In the genomic region with DNA sequence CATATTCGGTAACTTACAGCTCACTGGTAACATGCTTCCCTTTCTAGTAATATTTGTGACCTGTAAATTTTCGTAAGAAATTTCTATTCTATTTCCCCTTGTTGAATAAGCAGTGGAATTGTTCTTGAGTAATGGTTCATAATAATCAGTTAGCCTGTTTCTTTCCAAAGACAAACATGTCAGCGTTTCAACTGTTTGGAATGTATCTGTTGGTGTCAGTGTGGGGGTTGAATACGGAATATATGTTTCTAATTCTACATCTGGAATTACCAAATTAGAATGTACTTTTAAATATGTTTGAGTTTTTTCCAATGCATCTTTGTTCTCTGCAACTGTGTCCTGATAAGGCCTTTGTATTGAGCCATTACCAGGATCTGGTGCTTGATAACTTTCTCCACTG, we compare ENCODE assay signal across 16 cellular contexts. TPM values are rescaled to one million over a fixed set of nuclear protein-coding genes. Genes with fewer than 3 reads are reported as not detected.
A peak's percentile ranks its signal among the peaks of the same experiment; 100 is the strongest.
DNase-seq lines count a peak whose midpoint lies in the region; ATAC-seq and TF ChIP-seq lines count a peak whose summit lies in the region.
"Had no signal": no experiment of that assay in that cellular context is flagged by ENCODE, and none has a peak within 500 bp of the region (broad histone marks: within the 10 kb centered on the region; RNA-seq: fewer than 3 reads in every experiment).

No MANE protein-coding gene starts in this region.

- peaks cover 2% of the 10 kb centered on the region for H3K36me3 Mint-ChIP-seq in activated naive CD8-positive, alpha-beta T cell treated with anti-CD3 and anti-CD28 coated beads, Interleukin-2, amount 50 U/mL, for 24 hours (ENCODE audit: low read depth)
- H3K36me3 Mint-ChIP-seq in activated naive CD8-positive, alpha-beta T cell treated with anti-CD3 and anti-CD28 coated beads for 36 hours = peaks cover 9% of the 10 kb centered on the region

- TF ChIP-seq CTCF in lower lobe of right lung (IDR thresholded peaks at IDR 0.05) = no peak
- TF ChIP-seq CTCF in upper lobe of left lung (IDR thresholded peaks at IDR 0.05) = no peak
- no peak for TF ChIP-seq CTCF in right atrium auricular region (IDR thresholded peaks at IDR 0.05)

- intact Hi-C loops in lower lobe of right lung (cut with DNase I) (no loop called here), right cardiac atrium (cut with DNase I) (loop anchor here in 3 of 4 donors (5.0 to 10.0 kb wide), 3 partner anchors 191 to 264 kb away; partner anchors contain the start of gene NAP1L1 (in 2 of the 3))

- H3K9me3 ChIP-seq in lower lobe of right lung (no peaks in the 10 kb centered on the region), upper lobe of left lung (no peaks in the 10 kb centered on the region), right atrium auricular region (no peaks in the 10 kb centered on the region), right cardiac atrium (ENCODE audit: control insufficient read depth, low read length) (no peaks in the 10 kb centered on the region)
- H3K9me3 ChIP-seq: body of pancreas, mucosa of descending colon had no signal

- no peaks in the 10 kb centered on the region for H3K27me3 Mint-ChIP-seq in activated naive CD8-positive, alpha-beta T cell treated with anti-CD3 and anti-CD28 coated beads, Interleukin-2, amount 50 U/mL, for 24 hours
- no peaks in the 10 kb centered on the region for H3K27me3 Mint-ChIP-seq in activated naive CD8-positive, alpha-beta T cell treated with anti-CD3 and anti-CD28 coated beads for 36 hours

- DNase-seq in activated naive CD8-positive, alpha-beta T cell treated with anti-CD3 and anti-CD28 coated beads, Interleukin-2, amount 50 U/mL, for 24 hours = no peak
- no peak for DNase-seq in activated naive CD8-positive, alpha-beta T cell treated with anti-CD3 and anti-CD28 coated beads for 36 hours
- DNase-seq in lower lobe of right lung (no peak), upper lobe of left lung (no peak), right atrium auricular region (ENCODE audit: low spot score) (no peak), right cardiac atrium (no peak)
- DNase-seq: activated gamma-delta T cell; body of pancreas; effector CD8-positive, alpha-beta T cell; islet precursor cell; mucosa of descending colon; NCI-H187 treated with DMSO at 0.1 percent for 48 hours; NCI-H69; SW 1271 had no signal

- TF ChIP-seq POLR2A in upper lobe of left lung (IDR thresholded peaks at IDR 0.05) = no peak

- H3K4me1 Mint-ChIP-seq in activated naive CD8-positive, alpha-beta T cell treated with anti-CD3 and anti-CD28 coated beads, Interleukin-2, amount 50 U/mL, for 24 hours = peaks cover 36% of the 10 kb centered on the region
- peaks cover 21% of the 10 kb centered on the region for H3K4me1 Mint-ChIP-seq in activated naive CD8-positive, alpha-beta T cell treated with anti-CD3 and anti-CD28 coated beads for 36 hours

- no peak for TF ChIP-seq EP300 in upper lobe of left lung (IDR thresholded peaks at IDR 0.05)

- no peak for ATAC-seq in activated naive CD8-positive, alpha-beta T cell treated with anti-CD3 and anti-CD28 coated beads, Interleukin-2, amount 50 U/mL, for 24 hours
- ATAC-seq in lower lobe of right lung (no peak), upper lobe of left lung (ENCODE audit: low FRiP score in 2 of 2) (no peak), HG02678 (IDR thresholded peaks at IDR 0.05; ENCODE audit: unreplicated experiment) (no peak), right cardiac atrium (no peak)
- ATAC-seq: body of pancreas, mucosa of descending colon had no signal

- 81 to 85% methylated on average over 4 of the region's 4 CpGs for WGBS in upper lobe of left lung, 2 donors
- WGBS in right cardiac atrium = 80% methylated on average over 4 of the region's 4 CpGs

- no peak overlapping the region for H3K4me3 Mint-ChIP-seq in activated naive CD8-positive, alpha-beta T cell treated with anti-CD3 and anti-CD28 coated beads, Interleukin-2, amount 50 U/mL, for 24 hours
- no peak overlapping the region for H3K4me3 Mint-ChIP-seq in activated naive CD8-positive, alpha-beta T cell treated with anti-CD3 and anti-CD28 coated beads for 36 hours

- H3K4me3 ChIP-seq in lower lobe of right lung (no peak overlapping the region), upper lobe of left lung (no peak overlapping the region), right atrium auricular region (no peak overlapping the region), right cardiac atrium (ENCODE audit: low read length) (no peak overlapping the region)
- H3K4me3 ChIP-seq: body of pancreas, mucosa of descending colon had no signal

- H3K27me3 ChIP-seq in lower lobe of right lung (ENCODE audit: low read depth) (no peaks in the 10 kb centered on the region), upper lobe of left lung (no peaks in the 10 kb centered on the region), right atrium auricular region (no peaks in the 10 kb centered on the region), right cardiac atrium (ENCODE audit: control insufficient read depth, insufficient read depth) (no peaks in the 10 kb centered on the region)
- H3K27me3 ChIP-seq: body of pancreas had no signal

- H3K36me3 ChIP-seq in lower lobe of right lung = no peaks in the 10 kb centered on the region
- H3K36me3 ChIP-seq in upper lobe of left lung = no peaks in the 10 kb centered on the region
- H3K36me3 ChIP-seq in right atrium auricular region = no peaks in the 10 kb centered on the region

- H3K9me3 Mint-ChIP-seq in activated naive CD8-positive, alpha-beta T cell treated with anti-CD3 and anti-CD28 coated beads, Interleukin-2, amount 50 U/mL, for 24 hours = no peaks in the 10 kb centered on the region
- no peaks in the 10 kb centered on the region for H3K9me3 Mint-ChIP-seq in activated naive CD8-positive, alpha-beta T cell treated with anti-CD3 and anti-CD28 coated beads for 36 hours

- H3K4me1 ChIP-seq in lower lobe of right lung (peaks cover 23% of the 10 kb centered on the region), upper lobe of left lung (peaks cover 11 to 32% (median 23%) of the 10 kb centered on the region in 4 donors), right atrium auricular region (peaks cover 0 to 39% of the 10 kb centered on the region in 2 donors), right cardiac atrium (ENCODE audit: control insufficient read depth, insufficient read depth, low read length) (peaks cover 5% of the 10 kb centered on the region)

- H3K27ac ChIP-seq in cingulate gyrus (ENCODE audit: low read depth, low read length) (peak overlapping the region; percentile 13), lower lobe of right lung (peak overlapping the region; percentile 92), upper lobe of left lung (peak overlapping the region in 3 of 4 donors; percentile 2 to 92 (median 32)), right atrium auricular region (peak overlapping the region in 1 of 2 donors; percentile 28), right cardiac atrium (ENCODE audit: low read length) (no peak overlapping the region)
- H3K27ac ChIP-seq: body of pancreas had no signal

- H3K27ac Mint-ChIP-seq in activated naive CD8-positive, alpha-beta T cell treated with anti-CD3 and anti-CD28 coated beads, Interleukin-2, amount 50 U/mL, for 24 hours = peak overlapping the region; percentile 89
- H3K27ac Mint-ChIP-seq in activated naive CD8-positive, alpha-beta T cell treated with anti-CD3 and anti-CD28 coated beads for 36 hours = no peak overlapping the region

RNA-seq across cellular contexts. Expression of gene BBS10, which starts 2.0 kb away (rescaled TPM):
- total RNA-seq in activated naive CD8-positive, alpha-beta T cell treated with anti-CD3 and anti-CD28 coated beads for 36 hours = 1 to 10 TPM; 3.2 to 3.3 TPM
- 13.4 TPM for total RNA-seq in lower lobe of right lung
- 10 to 100 TPM in 3 of 6 donors, 1 to 10 TPM in 3; 3.2 to 18.5 (median 9.7) TPM for total RNA-seq in upper lobe of left lung
- 10 to 100 TPM in 1 of 2 donors, 1 to 10 TPM in 1; 9.3 to 12.9 TPM for total RNA-seq in right atrium auricular region
- total RNA-seq in right cardiac atrium = 10 to 100 TPM in 2 of 4 donors, 1 to 10 TPM in 2; 7.7 to 11.5 (median 10.2) TPM
- 7.2 TPM for polyA plus RNA-seq in right cardiac atrium
